7 cellular contexts compared by ENCODE assay signal in the genomic region with DNA sequence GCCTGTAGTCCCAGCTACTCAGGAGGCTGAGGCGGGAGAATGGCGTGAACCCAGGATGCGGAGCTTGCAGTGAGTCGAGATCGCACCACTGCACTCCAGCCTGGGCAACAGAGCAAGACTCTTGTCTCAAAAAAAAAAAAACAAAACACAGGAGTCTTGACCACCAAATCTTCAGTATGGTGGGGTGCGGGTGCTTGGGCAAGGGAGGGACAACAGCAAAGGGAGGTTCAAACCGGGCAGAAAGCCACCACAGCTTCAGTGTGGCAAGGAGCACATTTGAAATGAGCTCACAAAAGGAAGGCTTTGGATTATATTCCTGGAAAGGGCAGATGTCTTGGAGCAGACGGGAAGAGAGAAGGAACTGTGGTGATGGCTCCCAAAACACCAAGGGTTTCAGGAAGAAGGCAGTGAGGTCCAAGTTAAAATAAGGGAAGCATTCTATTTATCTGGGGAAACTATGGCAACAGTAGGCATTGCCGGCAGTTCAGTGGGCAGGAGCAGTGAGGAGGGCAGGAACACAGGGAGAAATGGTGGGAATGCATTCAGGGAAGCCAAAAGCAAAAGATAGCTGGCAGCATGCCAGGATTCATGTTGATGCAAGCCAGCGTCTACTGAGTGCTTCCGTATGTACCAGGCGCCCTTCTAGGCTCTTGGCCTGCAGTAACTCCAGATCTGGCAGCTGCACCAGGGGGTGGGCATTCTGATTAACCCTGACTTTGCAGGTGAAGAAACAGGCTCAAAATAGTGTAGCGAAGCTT. TPM values are rescaled to one million over a fixed set of nuclear protein-coding genes. Genes with fewer than 3 reads are reported as not detected.
DNase-seq lines count a peak whose midpoint lies in the region; ATAC-seq and TF ChIP-seq lines count a peak whose summit lies in the region.

No MANE protein-coding gene starts in this region.

- H3K36me3 ChIP-seq in right lobe of liver: peaks cover 0 to 9% (median 4%) of the 10 kb centered on the region in 4 donors

- H3K4me3 ChIP-seq in choroid plexus epithelial cell (ENCODE audit: low read depth, low read length): no peak overlapping the region
- no peak overlapping the region for H3K4me3 ChIP-seq in right lobe of liver

- peak; percentile 22 to 51 (median 35) for ATAC-seq in right lobe of liver
- no peak for ATAC-seq in HG03025 (IDR thresholded peaks at IDR 0.05; ENCODE audit: low FRiP score, unreplicated experiment)

- DNase-seq in HCEC 1CT: peak; percentile 14
- peak; percentile 20 for DNase-seq in NCI-H524 treated with DMSO at 0.1 percent for 48 hours (lab: John Stamatoyannopoulos, UW)
- peak; percentile 92 for DNase-seq in choroid plexus epithelial cell (ENCODE audit: low read depth)
- no peak for DNase-seq in right lobe of liver
- no peak for DNase-seq in activated CD4-positive, alpha-beta T cell treated with anti-CD3 and anti-CD28 coated beads, Interleukin-2, amount 50 U/mL, for 48 hours

- no peaks in the 10 kb centered on the region for H3K27me3 ChIP-seq in right lobe of liver

- no peak for TF ChIP-seq CTCF in choroid plexus epithelial cell (conservative IDR thresholded peaks at IDR 0.05; ENCODE audit: low read depth, low read length)
- TF ChIP-seq CTCF in right lobe of liver (IDR thresholded peaks at IDR 0.05): no peak

- H3K4me1 ChIP-seq in right lobe of liver: peaks cover 0 to 13% (median 0%) of the 10 kb centered on the region in 4 donors

- no peaks in the 10 kb centered on the region for H3K9me3 ChIP-seq in right lobe of liver

- WGBS in right lobe of liver (ENCODE audit: insufficient coverage, low coverage, low lambda C conversion rate, missing lambda C conversion rate): 56% methylated on average over 12 of the region's 13 CpGs

- intact Hi-C loops in right lobe of liver (cut with DNase I): no loop called here

- H3K27ac ChIP-seq in right lobe of liver: no peak overlapping the region
- H3K27ac ChIP-seq in temporal lobe (ENCODE audit: low read depth, low read length): peak overlapping the region; percentile 22

- TF ChIP-seq POLR2A in right lobe of liver (IDR thresholded peaks at IDR 0.05): no peak

RNA-seq across cellular contexts. Expression of a gene that starts 51.0 kb away (rescaled TPM):
- total RNA-seq in right lobe of liver (100 to 1,000 TPM in 4 of 6 experiments, 10 to 100 TPM in 2; 82.3 to 204 (median 126) TPM), temporal lobe (135 TPM)

Comparison
In these comparisons a context has a peak if more than half of its experiments do, and no peak if none do; other contexts are left out.
1. DNase-seq: peak in HCEC 1CT (single experiment), NCI-H524 treated with DMSO at 0.1 percent for 48 hours (single experiment) and choroid plexus epithelial cell (single experiment); none in right lobe of liver (0 of 3) and activated CD4-positive, alpha-beta T cell treated with anti-CD3 and anti-CD28 coated beads, Interleukin-2, amount 50 U/mL, for 48 hours (0 of 2).